11 cellular contexts compared by ENCODE assay signal in genomic region chr4:7365472-7366179, GRCh38.
DNase-seq lines count a peak whose midpoint lies in the region; ATAC-seq, FAIRE-seq and TF ChIP-seq lines count a peak whose summit lies in the region.
"Had no signal": no experiment of that assay in that cellular context is flagged by ENCODE, and none has a peak within 500 bp of the region (broad histone marks: within the 10 kb centered on the region; RNA-seq: fewer than 3 reads in every experiment).

No MANE protein-coding gene starts in this region.

- FAIRE-seq in HepG2 (lab: Jason Lieb, UNC), result no peak
- no peak for FAIRE-seq in GM12891 (lab: Jason Lieb, UNC)
- FAIRE-seq: A549 had no signal

- H3K9me3 ChIP-seq in right lobe of liver (no peaks in the 10 kb centered on the region), HepG2 (ENCODE audit: low read length) (no peaks in the 10 kb centered on the region), right cardiac atrium (ENCODE audit: control insufficient read depth, low read length) (no peaks in the 10 kb centered on the region), thyroid gland (no peaks in the 10 kb centered on the region)
- H3K9me3 ChIP-seq: A549 had no signal

- POLR2A ChIA-PET in HepG2 (lab: Yijun Ruan, JAX), result no interaction called here

- H3K27me3 ChIP-seq in right lobe of liver, result no peaks in the 10 kb centered on the region
- H3K27me3 ChIP-seq in HepG2 (ENCODE audit: control insufficient read depth in 1 of 2, insufficient read depth in 2 of 2, low read length in 2 of 2), result peaks cover 2 to 41% of the 10 kb centered on the region in 2 experiments; a peak in 4 of 5 replicates
- H3K27me3 ChIP-seq in right cardiac atrium (ENCODE audit: control insufficient read depth, insufficient read depth), result no peaks in the 10 kb centered on the region
- no peaks in the 10 kb centered on the region for H3K27me3 ChIP-seq in thyroid gland

- no peak for TF ChIP-seq EP300 in HepG2 (IDR thresholded peaks at IDR 0.05; ENCODE audit: low read depth in 2 of 2, low read length in 2 of 2)
- no peak for TF ChIP-seq EP300 in HepG2 (CRISPR knock-in tag; IDR thresholded peaks at IDR 0.05; ENCODE audit: borderline replicate concordance)

- H3K4me1 ChIP-seq in right lobe of liver (peaks cover 0 to 6% (median 0%) of the 10 kb centered on the region in 4 donors), HepG2 (ENCODE audit: insufficient read depth, low read length) (no peaks in the 10 kb centered on the region), right cardiac atrium (ENCODE audit: control insufficient read depth, insufficient read depth, low read length) (peaks cover 4% of the 10 kb centered on the region), thyroid gland (peaks cover 28 to 45% of the 10 kb centered on the region in 2 donors)
- H3K4me1 ChIP-seq: A549 had no signal

- H2AFZ ChIP-seq in HepG2 (ENCODE audit: low read length), result no peak overlapping the region

- H3K4me2 ChIP-seq in HepG2 (ENCODE audit: low read depth, low read length), result no peak overlapping the region
- H3K4me2 ChIP-seq: A549 had no signal

- H3K79me2 ChIP-seq in HepG2 (ENCODE audit: insufficient read depth, low read length), result no peaks in the 10 kb centered on the region

- no peak for TF ChIP-seq RAD21 in HepG2 (CRISPR knock-in tag; IDR thresholded peaks at IDR 0.05)

- H3K27ac ChIP-seq in right lobe of liver (no peak overlapping the region), HepG2 (ENCODE audit: extremely low read length, insufficient read depth, low read length) (no peak overlapping the region), right cardiac atrium (ENCODE audit: low read length) (no peak overlapping the region), thyroid gland (peak overlapping the region in 1 of 3 donors; percentile 11)
- H3K27ac ChIP-seq: A549 had no signal

- no peak overlapping the region for H3K4me3 ChIP-seq in right lobe of liver
- H3K4me3 ChIP-seq in HepG2 (replicated peaks in 1 of 3; ENCODE audit: insufficient read depth in 1 of 3, low read depth in 2 of 3, low read length in 3 of 3), result no peak overlapping the region
- no peak overlapping the region for H3K4me3 ChIP-seq in right cardiac atrium (ENCODE audit: low read length)
- H3K4me3 ChIP-seq in thyroid gland (replicated peaks in 1 of 3), result no peak overlapping the region
- H3K4me3 ChIP-seq: A549 had no signal

- intact Hi-C loops in right lobe of liver (cut with DNase I) (no loop called here), HepG2 (cut with micrococcal nuclease; ENCODE audit: unreplicated experiment) (no loop called here), right cardiac atrium (cut with DNase I) (no loop called here), thyroid gland (cut with DNase I) (no loop called here)

- CTCF ChIA-PET in HepG2 (lab: Yijun Ruan, JAX; ENCODE audit: low intra/inter-chr PET ratio, low total read pairs), result no interaction called here

- H3K36me3 ChIP-seq in right lobe of liver, result no peaks in the 10 kb centered on the region
- no peaks in the 10 kb centered on the region for H3K36me3 ChIP-seq in HepG2 (replicated peaks in 1 of 2; ENCODE audit: control insufficient read depth in 1 of 2, insufficient read depth in 2 of 2, low read length in 2 of 2)
- H3K36me3 ChIP-seq in thyroid gland, result no peaks in the 10 kb centered on the region

- 32% methylated on average over 6 of the region's 22 CpGs for WGBS in right lobe of liver (ENCODE audit: insufficient coverage, low coverage, low lambda C conversion rate, missing lambda C conversion rate)
- WGBS in HepG2 (ENCODE audit: low lambda C conversion rate), result 4% methylated on average over 8 of the region's 22 CpGs
- 27% methylated on average over 22 of the region's 22 CpGs for WGBS in right cardiac atrium
- WGBS in thyroid gland, 2 donors, result 24 to 28% methylated on average over 18 to 22 of the region's 22 CpGs

- ATAC-seq in right lobe of liver (peak; percentile 79 to 82 (median 80)), HepG2 (no peak), right cardiac atrium (peak; percentile 66 to 79)
- ATAC-seq: A549 had no signal

- in situ Hi-C loops in HepG2 (cut with HindIII; ENCODE audit: extremely low pct_ligation_motif_present, low pct_unique_long_range_greater_than_20kb), result no loop called here

- BruUV-seq in HepG2 (replicated peaks; lab: Mats Ljungman, UMichigan), result no TSS peak

- H3K9ac ChIP-seq in HepG2 (ENCODE audit: insufficient read depth, low read depth, low read length), result no peak overlapping the region

- H4K20me1 ChIP-seq in HepG2 (ENCODE audit: insufficient read depth, low read length), result no peaks in the 10 kb centered on the region

- TF ChIP-seq POLR2A in right lobe of liver (IDR thresholded peaks at IDR 0.05) (no peak), HepG2 (IDR thresholded peaks at IDR 0.05; ENCODE audit: insufficient read depth in 1 of 2, low read depth in 2 of 2, low read length in 2 of 2) (no peak), thyroid gland (IDR thresholded peaks at IDR 0.05) (no peak), GM12891 (IDR thresholded peaks at IDR 0.05; ENCODE audit: low read depth, low read length) (no peak)

- DNase-seq in right lobe of liver, result no peak
- no peak for DNase-seq in HepG2 (ENCODE audit: low spot score)
- DNase-seq in NCI-H524 (lab: John Stamatoyannopoulos, UW), result peak; percentile 87 to 91
- peak; percentile 32 to 71 (median 59) for DNase-seq in right cardiac atrium
- peak; percentile 79 to 83 for DNase-seq in thyroid gland
- DNase-seq in kidney glomerular epithelial cell (lab: John Stamatoyannopoulos, UW), result no peak
- DNase-seq in GM12891 (ENCODE audit: insufficient read length, low spot score), result no peak
- DNase-seq in SKM-1 (lab: John Stamatoyannopoulos, UW; ENCODE audit: unreplicated experiment), result no peak
- DNase-seq: endodermal cell, T-helper 9 cell had no signal

- TF ChIP-seq CTCF in right lobe of liver (IDR thresholded peaks at IDR 0.05), result no peak
- no peak for TF ChIP-seq CTCF in HepG2 (CRISPR knock-in tag; IDR thresholded peaks at IDR 0.05)
- no peak for TF ChIP-seq CTCF in thyroid gland (IDR thresholded peaks at IDR 0.05)

TF ChIP-seq in HepG2, 621 proteins besides CTCF, POLR2A, EP300 and RAD21 (continues in another document):
- TF ChIP-seq ZBTB49 (CRISPR knock-in tag; IDR thresholded peaks at IDR 0.05; ENCODE audit: borderline replicate concordance), result no peak
- no peak for TF ChIP-seq SOX5 (CRISPR knock-in tag; IDR thresholded peaks at IDR 0.05; ENCODE audit: borderline replicate concordance)
- no peak for TF ChIP-seq STAG1 (CRISPR knock-in tag; IDR thresholded peaks at IDR 0.05)
- no peak for TF ChIP-seq HNF4A (CRISPR knock-in tag; IDR thresholded peaks at IDR 0.05)
- no peak for TF ChIP-seq PAX8 (CRISPR knock-in tag; IDR thresholded peaks at IDR 0.05; ENCODE audit: borderline replicate concordance)
- TF ChIP-seq NFE2L2 (IDR thresholded peaks at IDR 0.05; ENCODE audit: low read length), result no peak
- TF ChIP-seq DR1 (CRISPR knock-in tag; IDR thresholded peaks at IDR 0.05), result no peak
- TF ChIP-seq GPN1 (CRISPR knock-in tag; IDR thresholded peaks at IDR 0.05; ENCODE audit: borderline replicate concordance), result no peak

TF ChIP-seq in GM12891, 5 proteins besides CTCF, POLR2A, EP300 and RAD21:
- TF ChIP-seq POLR2AphosphoS5 (IDR thresholded peaks at IDR 0.05; ENCODE audit: low read depth, low read length), result no peak
- TF ChIP-seq PAX5 (IDR thresholded peaks at IDR 0.05; ENCODE audit: insufficient read depth, low read length, severe bottlenecking), result no peak
- TF ChIP-seq TAF1 (IDR thresholded peaks at IDR 0.05; ENCODE audit: low read depth, low read length), result no peak
- no peak for TF ChIP-seq SPI1 (IDR thresholded peaks at IDR 0.05; ENCODE audit: low read depth, low read length)
- no peak for TF ChIP-seq POU2F2 (IDR thresholded peaks at IDR 0.05; ENCODE audit: low read depth, low read length)

Comparison
In these comparisons a context has a peak if more than half of its experiments do, and no peak if none do; other contexts are left out.
1. DNase-seq: peak in NCI-H524 (2 of 2), right cardiac atrium (3 of 3) and thyroid gland (2 of 2); none in right lobe of liver (0 of 3), HepG2 (single experiment), kidney glomerular epithelial cell (single experiment), GM12891 (single experiment) and SKM-1 (single experiment).